19 cellular contexts compared by ENCODE assay signal in the genomic region with DNA sequence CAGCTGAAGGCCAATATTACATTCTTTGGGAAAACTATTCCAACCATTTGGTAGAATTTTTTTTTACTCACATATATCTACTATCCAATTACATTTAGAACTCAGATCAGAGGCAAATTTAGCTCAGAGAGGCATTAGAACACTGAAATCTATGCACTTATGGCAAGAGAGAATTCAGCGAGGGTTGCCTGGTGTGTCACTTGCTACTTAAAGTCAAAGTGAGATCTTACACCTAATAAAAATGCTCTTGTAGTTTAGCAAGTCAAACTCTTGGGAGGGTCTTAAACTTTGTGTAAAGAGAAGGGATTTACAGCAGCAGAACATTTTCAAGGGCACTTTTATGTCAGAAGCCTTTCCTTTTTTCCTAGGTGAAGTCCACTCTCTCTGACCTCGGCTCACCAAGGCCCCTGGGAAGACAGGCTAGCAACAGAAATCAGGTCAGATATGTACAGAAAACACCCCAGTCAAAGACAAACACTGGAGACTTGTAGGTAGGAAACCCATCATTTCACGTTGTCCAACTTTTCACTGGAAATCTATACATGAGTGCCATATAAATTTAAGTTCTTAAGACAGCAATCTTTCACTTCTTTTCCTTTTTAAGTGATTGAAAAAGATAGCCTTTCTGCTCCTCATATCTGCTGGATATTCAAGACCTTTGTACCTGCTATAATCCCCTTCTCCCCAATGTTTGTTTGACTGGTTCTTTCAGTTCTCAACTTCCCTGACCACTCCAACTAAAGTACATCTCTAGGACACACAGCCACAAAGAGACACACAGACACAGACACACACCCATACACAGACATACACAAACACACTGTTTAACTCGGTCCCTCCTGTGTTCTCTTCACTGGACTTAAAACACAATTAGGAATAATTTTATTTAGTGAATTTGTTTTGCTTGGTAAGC.
A peak's percentile ranks its signal among the peaks of the same experiment; 100 is the strongest.
DNase-seq lines count a peak whose midpoint lies in the region; TF ChIP-seq lines count a peak whose summit lies in the region.
"Had no signal": no experiment of that assay in that cellular context is flagged by ENCODE, and none has a peak within 500 bp of the region (broad histone marks: within the 10 kb centered on the region; RNA-seq: fewer than 3 reads in every experiment).

No MANE protein-coding gene starts in this region.

- H3K27me3 ChIP-seq in hepatocyte (no peaks in the 10 kb centered on the region), osteoblast (ENCODE audit: insufficient read depth, low read length) (no peaks in the 10 kb centered on the region), tibial artery (no peaks in the 10 kb centered on the region), GM23248 (replicated peaks; ENCODE audit: insufficient read depth) (peaks cover 7% of the 10 kb centered on the region; the same call in 1 of the 2 replicates)
- H3K27me3 ChIP-seq: BLaER1 treated with 17β-estradiol and CSF1 and Interleukin-3, amounts not matched to agents 10 nM and 100 nM; Peyer's patch had no signal

- H2AFZ ChIP-seq in hepatocyte (no peak overlapping the region), osteoblast (ENCODE audit: low read length) (peak overlapping the region; percentile 20), GM23248 (no peak overlapping the region)

- in situ Hi-C loops in GM23248 (cut with MboI), result no loop called here

- H3K4me3 ChIP-seq in hepatocyte (no peak overlapping the region), osteoblast (ENCODE audit: insufficient read depth, low read length) (no peak overlapping the region), tibial artery (no peak overlapping the region), GM23248 (no peak overlapping the region)
- H3K4me3 ChIP-seq: BLaER1 treated with 17β-estradiol and CSF1 and Interleukin-3, amounts not matched to agents 10 nM and 100 nM; Peyer's patch had no signal

- 40% methylated on average over 4 of the region's 4 CpGs for WGBS in hepatocyte (ENCODE audit: low lambda C conversion rate, missing lambda C conversion rate)
- 62 to 69% methylated on average over 4 of the region's 4 CpGs for WGBS in GM23248 (ENCODE audit: low coverage in 1 of 2, low lambda C conversion rate in 2 of 2, missing lambda C conversion rate in 2 of 2), 2 experiments

- H3K4me1 ChIP-seq in hepatocyte (ENCODE audit: insufficient read depth) (peaks cover 23% of the 10 kb centered on the region), osteoblast (ENCODE audit: insufficient read depth, low read length) (no peaks in the 10 kb centered on the region), tibial artery (peaks cover 0 to 68% (median 6%) of the 10 kb centered on the region in 4 donors), GM23248 (ENCODE audit: insufficient read depth) (no peaks in the 10 kb centered on the region)
- H3K4me1 ChIP-seq: BLaER1 treated with 17β-estradiol and CSF1 and Interleukin-3, amounts not matched to agents 10 nM and 100 nM; Peyer's patch had no signal

- peak overlapping the region; percentile 61 for H3K4me2 ChIP-seq in hepatocyte
- H3K4me2 ChIP-seq in osteoblast (ENCODE audit: insufficient read depth, low read length), result no peak overlapping the region
- no peak overlapping the region for H3K4me2 ChIP-seq in GM23248 (ENCODE audit: unreplicated experiment)
- H3K4me2 ChIP-seq: BLaER1 treated with 17β-estradiol and CSF1 and Interleukin-3, amounts not matched to agents 10 nM and 100 nM had no signal

- intact Hi-C loops in tibial artery (cut with DNase I; ENCODE audit: low total_unique reads), result no loop called here

- no peaks in the 10 kb centered on the region for H3F3A ChIP-seq in GM23248 (ENCODE audit: insufficient read depth)

- CTCF ChIA-PET in RWPE1 (lab: Yijun Ruan, JAX), result no interaction called here

- no peaks in the 10 kb centered on the region for H3K36me3 ChIP-seq in hepatocyte (replicated peaks; ENCODE audit: insufficient read depth, low read depth)
- no peaks in the 10 kb centered on the region for H3K36me3 ChIP-seq in osteoblast (ENCODE audit: insufficient read depth, low read length)
- H3K36me3 ChIP-seq in tibial artery, result no peaks in the 10 kb centered on the region
- H3K36me3 ChIP-seq in GM23248 (ENCODE audit: low read depth), result no peaks in the 10 kb centered on the region
- H3K36me3 ChIP-seq: BLaER1 treated with 17β-estradiol and CSF1 and Interleukin-3, amounts not matched to agents 10 nM and 100 nM; Peyer's patch had no signal

- no peak overlapping the region for H3K9ac ChIP-seq in GM23248
- H3K9ac ChIP-seq: BLaER1 treated with 17β-estradiol and CSF1 and Interleukin-3, amounts not matched to agents 10 nM and 100 nM had no signal

- POLR2A ChIA-PET in RWPE1 (lab: Yijun Ruan, JAX; ENCODE audit: low non-redundant PET), result no interaction called here

- no peaks in the 10 kb centered on the region for H3K9me2 ChIP-seq in hepatocyte (replicated peaks; ENCODE audit: insufficient read depth)
- H3K9me2 ChIP-seq in GM23248 (ENCODE audit: insufficient read depth), result no peaks in the 10 kb centered on the region

- H3K27ac ChIP-seq in hepatocyte (peak overlapping the region; percentile 48), osteoblast (ENCODE audit: low read depth, low read length) (no peak overlapping the region), tibial artery (peak overlapping the region; percentile 60 to 70), GM23248 (no peak overlapping the region), RWPE1 (no peak overlapping the region)
- H3K27ac ChIP-seq: BLaER1 treated with 17β-estradiol and CSF1 and Interleukin-3, amounts not matched to agents 10 nM and 100 nM had no signal

- H3K79me2 ChIP-seq in hepatocyte, result peaks cover 23% of the 10 kb centered on the region
- H3K79me2 ChIP-seq in osteoblast (ENCODE audit: insufficient read depth, low read length), result no peaks in the 10 kb centered on the region
- H3K79me2 ChIP-seq in GM23248 (ENCODE audit: insufficient read depth), result no peaks in the 10 kb centered on the region

- DNase-seq in DMS53 treated with DMSO at 0.1 percent for 48 hours (lab: John Stamatoyannopoulos, UW; ENCODE audit: unreplicated experiment), result peak; percentile 6
- no peak for DNase-seq in hepatocyte (ENCODE audit: low spot score)
- no peak for DNase-seq in osteoblast (ENCODE audit: insufficient read length, low spot score, missing footprints)
- DNase-seq in tibial artery, result no peak
- no peak for DNase-seq in GM23248
- DNase-seq in RWPE1 (ENCODE audit: low spot score), result no peak
- no peak for DNase-seq in GM20000 (ENCODE audit: low spot score)
- no peak for DNase-seq in NCI-H1048 (lab: John Stamatoyannopoulos, UW)
- DNase-seq: DMS79, IMR-90, Kasumi-1, NCI-H1417, NCI-H2029, NCI-H2171 treated with DMSO at 0.1 percent for 48 hours, NCI-H510A, NCI-H82, Peyer's patch, SHP77 had no signal

- H3K9me3 ChIP-seq in hepatocyte (ENCODE audit: low read depth), result no peaks in the 10 kb centered on the region
- no peaks in the 10 kb centered on the region for H3K9me3 ChIP-seq in osteoblast (ENCODE audit: low read depth, low read length)
- H3K9me3 ChIP-seq in tibial artery, result no peaks in the 10 kb centered on the region
- H3K9me3 ChIP-seq in GM23248 (ENCODE audit: low read depth), result no peaks in the 10 kb centered on the region
- H3K9me3 ChIP-seq: BLaER1 treated with 17β-estradiol and CSF1 and Interleukin-3, amounts not matched to agents 10 nM and 100 nM; Peyer's patch had no signal

- TF ChIP-seq CTCF in hepatocyte (IDR thresholded peaks at IDR 0.05; ENCODE audit: poor library complexity) (no peak), osteoblast (IDR thresholded peaks at IDR 0.05; ENCODE audit: extremely low read depth, low read depth, low read length) (no peak), tibial artery (IDR thresholded peaks at IDR 0.05) (no peak), RWPE1 (conservative IDR thresholded peaks at IDR 0.05; ENCODE audit: low read depth) (no peak), GM20000 (IDR thresholded peaks at IDR 0.05; ENCODE audit: extremely low read depth, missing control alignments) (no peak)

- H4K20me1 ChIP-seq in hepatocyte (ENCODE audit: insufficient read depth, poor library complexity, severe bottlenecking) (no peaks in the 10 kb centered on the region), osteoblast (ENCODE audit: insufficient read depth, low read length) (no peaks in the 10 kb centered on the region), GM23248 (ENCODE audit: insufficient read depth) (no peaks in the 10 kb centered on the region)
- H4K20me1 ChIP-seq: BLaER1 treated with 17β-estradiol and CSF1 and Interleukin-3, amounts not matched to agents 10 nM and 100 nM had no signal

Comparison
In these comparisons a context has a peak if more than half of its experiments do, and no peak if none do; other contexts are left out.
1. H3K27ac ChIP-seq: peak in hepatocyte (single experiment) and tibial artery (2 of 2); none in osteoblast (single experiment), GM23248 (single experiment) and RWPE1 (single experiment).